Comparison of ENCODE assay signal across 8 cellular contexts in the genomic region with DNA sequence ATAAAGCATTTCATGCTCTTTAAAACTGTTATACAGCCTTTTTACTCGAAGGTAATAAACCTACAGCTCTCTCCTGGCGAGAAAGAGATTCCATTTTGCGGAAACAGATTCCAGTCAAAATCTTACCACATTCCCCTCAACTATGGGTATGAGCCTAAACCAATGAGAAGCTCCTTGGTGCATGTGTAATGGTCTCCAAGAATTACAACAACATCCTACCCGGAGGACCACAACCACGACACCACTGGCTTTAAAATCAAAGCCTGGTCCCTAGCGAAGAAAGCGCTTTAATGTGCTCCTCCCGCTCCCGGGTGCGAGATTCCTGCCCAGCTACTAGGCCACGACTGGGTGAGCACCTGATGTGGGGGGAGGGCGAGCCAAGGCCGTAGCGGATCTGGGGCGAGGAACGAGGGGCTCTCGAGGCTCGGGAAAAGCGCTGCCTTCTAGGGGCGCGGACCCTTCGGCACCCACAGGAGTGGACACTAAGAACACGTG. TPM values are rescaled to one million over a fixed set of nuclear protein-coding genes. Genes with fewer than 3 reads are reported as not detected.
DNase-seq lines count a peak whose midpoint lies in the region; ATAC-seq, FAIRE-seq and TF ChIP-seq lines count a peak whose summit lies in the region.

No MANE protein-coding gene starts in this region.

- H3K27ac Mint-ChIP-seq in nephron progenitor cell, result peak overlapping the region; percentile 99

- H3K4me1 Mint-ChIP-seq in nephron progenitor cell, result peaks cover 39% of the 10 kb centered on the region

- H3K36me3 ChIP-seq in HUES64 (ENCODE audit: insufficient read depth, low read length), result peaks cover 7% of the 10 kb centered on the region; the same call in 1 of the 2 replicates

- peak overlapping the region; percentile 84 for H3K4me3 ChIP-seq in HUES64 (ENCODE audit: low read length)

- 1% methylated on average over 23 of the region's 23 CpGs for WGBS in HUES64

- no peaks in the 10 kb centered on the region for H3K9me3 ChIP-seq in HUES64 (ENCODE audit: insufficient read depth, low read depth, low read length)

- DNase-seq in stimulated activated CD4-positive, alpha-beta T cell treated with anti-CD3 and anti-CD28 coated beads, Interleukin-12 subunit alpha, Interleukin-12 subunit beta, amount 100 ng/mL, for 4 hours, result peak; percentile 23
- no peak for DNase-seq in stimulated activated CD4-positive, alpha-beta T cell treated with anti-CD3 and anti-CD28 coated beads, Interleukin-2, amount 100 ng/mL, for 24 hours
- DNase-seq in activated CD4-positive, alpha-beta T cell treated with anti-CD3 and anti-CD28 coated beads, Interleukin-2, amount 50 U/mL, for 1 hour, result peak; percentile 15
- peak; percentile 65 for DNase-seq in fibroblast of peridontal ligament (ENCODE audit: extremely low read depth)
- DNase-seq in nephron progenitor cell, result peak; percentile 57
- DNase-seq in GM12892 (ENCODE audit: insufficient read length), result no peak

- H3K36me3 Mint-ChIP-seq in nephron progenitor cell (ENCODE audit: low read depth), result peaks cover 35% of the 10 kb centered on the region

- no peak for TF ChIP-seq CTCF in nephron progenitor cell (IDR thresholded peaks at IDR 0.05)

- peak overlapping the region; percentile 99 for H3K4me3 Mint-ChIP-seq in nephron progenitor cell

- ATAC-seq in GM21360 (IDR thresholded peaks at IDR 0.05; ENCODE audit: unreplicated experiment), result no peak

- no peaks in the 10 kb centered on the region for H3K27me3 ChIP-seq in HUES64 (ENCODE audit: insufficient read depth, low read length)

- no peak for FAIRE-seq in GM12892 (lab: Jason Lieb, UNC)

- no peak for TF ChIP-seq POLR2A in GM12892 (IDR thresholded peaks at IDR 0.05; ENCODE audit: low read depth, low read length)

- H3K9ac ChIP-seq in HUES64 (ENCODE audit: low read depth, low read length), result peak overlapping the region; percentile 97

- H3K4me1 ChIP-seq in HUES64 (ENCODE audit: insufficient read depth, low read length), result peaks cover 11% of the 10 kb centered on the region; the same call in 1 of the 2 replicates

- peaks cover 3% of the 10 kb centered on the region for H3K27me3 Mint-ChIP-seq in nephron progenitor cell (ENCODE audit: low read depth, poor library complexity)

- H3K27ac ChIP-seq in HUES64 (ENCODE audit: low read depth, low read length), result peak overlapping the region; percentile 92

- no peaks in the 10 kb centered on the region for H3K9me3 Mint-ChIP-seq in nephron progenitor cell

RNA-seq across cellular contexts. Expression of gene CELF1, which starts 0.8 kb away (rescaled TPM):
- 83.2 TPM for polyA plus RNA-seq in HUES64 (2013, experiment 1 of 2)
- polyA plus RNA-seq in HUES64 (2013, experiment 2 of 2), result 73.5 TPM
- polyA plus RNA-seq in GM12892 (2012; ENCODE audit: missing spikeins), result 46.9 TPM

RNA-seq across cellular contexts. Expression of gene PTPMT1, which starts 13.3 kb away (rescaled TPM):
- 42.3 TPM for polyA plus RNA-seq in HUES64 (2013, experiment 1 of 2)
- 45.5 TPM for polyA plus RNA-seq in HUES64 (2013, experiment 2 of 2)
- 49.1 TPM for polyA plus RNA-seq in GM12892 (2012; ENCODE audit: missing spikeins)

RNA-seq across cellular contexts. Expression of gene KBTBD4, which starts 26.6 kb away (rescaled TPM):
- polyA plus RNA-seq in HUES64 (2013, experiment 1 of 2), result 18.0 TPM
- 15.2 TPM for polyA plus RNA-seq in HUES64 (2013, experiment 2 of 2)
- polyA plus RNA-seq in GM12892 (2012; ENCODE audit: missing spikeins), result 20.1 TPM

RNA-seq across cellular contexts. Expression of gene NDUFS3, which starts 26.7 kb away (rescaled TPM):
- polyA plus RNA-seq in HUES64 (2013, experiment 1 of 2), result 119 TPM
- 110 TPM for polyA plus RNA-seq in HUES64 (2013, experiment 2 of 2)
- polyA plus RNA-seq in GM12892 (2012; ENCODE audit: missing spikeins), result 135 TPM

RNA-seq across cellular contexts. Expression of gene FAM180B, which starts 34.3 kb away (rescaled TPM):
- polyA plus RNA-seq in HUES64 (2013, experiment 1 of 2), result not detected
- polyA plus RNA-seq in HUES64 (2013, experiment 2 of 2), result not detected
- polyA plus RNA-seq in GM12892 (2012; ENCODE audit: missing spikeins), result not detected

Comparison
In these comparisons a context has a peak if more than half of its experiments do, and no peak if none do; other contexts are left out.
1. DNase-seq: peak in stimulated activated CD4-positive, alpha-beta T cell treated with anti-CD3 and anti-CD28 coated beads, Interleukin-12 subunit alpha, Interleukin-12 subunit beta, amount 100 ng/mL, for 4 hours (single experiment), activated CD4-positive, alpha-beta T cell treated with anti-CD3 and anti-CD28 coated beads, Interleukin-2, amount 50 U/mL, for 1 hour (single experiment), fibroblast of peridontal ligament (single experiment) and nephron progenitor cell (single experiment); none in stimulated activated CD4-positive, alpha-beta T cell treated with anti-CD3 and anti-CD28 coated beads, Interleukin-2, amount 100 ng/mL, for 24 hours (0 of 2) and GM12892 (single experiment).